Comparison of ENCODE assay signal across 15 cellular contexts in genomic region chr7:45239486-45239885, GRCh38.
DNase-seq lines count a peak whose midpoint lies in the region; ATAC-seq, FAIRE-seq and TF ChIP-seq lines count a peak whose summit lies in the region.
"Had no signal": no experiment of that assay in that cellular context is flagged by ENCODE, and none has a peak within 500 bp of the region (broad histone marks: within the 10 kb centered on the region; RNA-seq: fewer than 3 reads in every experiment).

No MANE protein-coding gene starts in this region.

- H3K79me2 ChIP-seq in K562 (ENCODE audit: control insufficient read depth, insufficient read depth, low read length) (no peaks in the 10 kb centered on the region), keratinocyte (ENCODE audit: control insufficient read depth, insufficient read depth, low read length) (no peaks in the 10 kb centered on the region)

- H3K36me3 ChIP-seq in K562 (ENCODE audit: control insufficient read depth, insufficient read depth, low read length) (no peaks in the 10 kb centered on the region), keratinocyte (ENCODE audit: control insufficient read depth in 2 of 2, extremely low read depth in 1 of 2, insufficient read depth in 2 of 2, low read length in 2 of 2) (no peaks in the 10 kb centered on the region)
- H3K36me3 ChIP-seq: cardiac muscle cell, esophagus squamous epithelium had no signal

- H3K4me3 ChIP-seq in AG04449 (ENCODE audit: low read depth, low read length) (no peak overlapping the region), K562 (no peak overlapping the region), keratinocyte (ENCODE audit: control insufficient read depth in 2 of 3, extremely low read depth in 1 of 3, insufficient read depth in 2 of 3, low read depth in 1 of 3, low read length in 3 of 3) (peak overlapping the region in 1 of 3 experiments; percentile 11)
- H3K4me3 ChIP-seq: cardiac muscle cell, esophagus squamous epithelium had no signal

- no peaks in the 10 kb centered on the region for H3K9me1 ChIP-seq in K562 (ENCODE audit: control insufficient read depth, insufficient read depth, low read length)
- no peaks in the 10 kb centered on the region for H3K9me1 ChIP-seq in keratinocyte (ENCODE audit: control insufficient read depth, extremely low read depth, insufficient read depth, low read length)

- intact Hi-C loops in K562 (cut with micrococcal nuclease) = no loop called here

- no peak for ATAC-seq in K562
- no peak for ATAC-seq in GM19324 (IDR thresholded peaks at IDR 0.05; ENCODE audit: low FRiP score, unreplicated experiment)
- no peak for ATAC-seq in GM18858 (IDR thresholded peaks at IDR 0.05; ENCODE audit: unreplicated experiment)
- no peak for ATAC-seq in HG03159 (IDR thresholded peaks at IDR 0.05; ENCODE audit: unreplicated experiment)

- TF ChIP-seq POLR2A in K562 (conservative IDR thresholded peaks at IDR 0.05) = no peak

- FAIRE-seq in K562 (lab: Jason Lieb, UNC) (no peak), keratinocyte (lab: Jason Lieb, UNC) (peak; percentile 92)
- FAIRE-seq: GM19239 had no signal

- H3K27me3 ChIP-seq in K562 (ENCODE audit: control insufficient read depth in 2 of 2, insufficient read depth in 2 of 2, low read length in 2 of 2) (peaks cover 9 to 39% of the 10 kb centered on the region in 2 experiments; a peak in 3 of 5 replicates), keratinocyte (ENCODE audit: control insufficient read depth, extremely low read depth, insufficient read depth, low read length) (no peaks in the 10 kb centered on the region)
- H3K27me3 ChIP-seq: cardiac muscle cell had no signal

- peak; percentile 41 for DNase-seq in AG04449 (ENCODE audit: low read depth, low spot score)
- DNase-seq in HCEC 1CT = peak; percentile 38
- no peak for DNase-seq in K562 (ENCODE audit: extremely low read depth in 1 of 4, low spot score in 3 of 4)
- peak; percentile 56 for DNase-seq in keratinocyte (ENCODE audit: low read depth, low spot score)
- DNase-seq in NAMALWA (ENCODE audit: low spot score) = no peak
- DNase-seq: activated CD4-positive, alpha-beta T cell treated with anti-CD3 and anti-CD28 coated beads for 1 hour; CD4-positive, CD25-positive, alpha-beta regulatory T cell; esophagus squamous epithelium; H7; stimulated activated CD4-positive, alpha-beta T cell treated with anti-CD3 and anti-CD28 coated beads, Interleukin-15, amount 100 ng/mL, for 24 hours had no signal

- TF ChIP-seq EP300 in K562 (IDR thresholded peaks at IDR 0.05; ENCODE audit: low read length) = no peak

- in situ Hi-C loops in K562 (cut with MboI) = no loop called here

- dilution Hi-C loops in keratinocyte (cut with MboI; ENCODE audit: extremely low pct_ligation_motif_present, low sequenced_read_pairs) = no loop called here

- H3K9me3 ChIP-seq in K562 (replicated peaks; ENCODE audit: control insufficient read depth, insufficient read depth, low read depth, low read length) (no peaks in the 10 kb centered on the region), keratinocyte (ENCODE audit: control insufficient read depth, low read depth, low read length) (no peaks in the 10 kb centered on the region)
- H3K9me3 ChIP-seq: esophagus squamous epithelium had no signal

- TF ChIP-seq RAD21 in K562 (CRISPR knock-in tag; conservative IDR thresholded peaks at IDR 0.05 in 1 of 2, IDR thresholded peaks at IDR 0.05 in 1 of 2) = no peak

- no peak overlapping the region for H3K27ac ChIP-seq in K562 (ENCODE audit: extremely low read depth, low read depth, low read length)
- H3K27ac ChIP-seq in keratinocyte (ENCODE audit: control insufficient read depth, insufficient read depth, low read length) = peak overlapping the region; percentile 51
- H3K27ac ChIP-seq: cardiac muscle cell had no signal

- H3K4me2 ChIP-seq in K562 (ENCODE audit: insufficient read depth, low read length) (no peak overlapping the region), keratinocyte (ENCODE audit: control insufficient read depth, extremely low read depth, insufficient read depth, low read depth, low read length) (peak overlapping the region; percentile 56)

- POLR2A ChIA-PET in AG04449 (lab: Yijun Ruan, JAX) (no interaction called here), K562 (lab: Yijun Ruan, JAX) (interaction anchor here (1.8 kb wide), 1 partner anchor 10 kb away, joined by 5 read pairs; no protein-coding TSS in a partner anchor)

- H3K4me1 ChIP-seq in K562 (replicated peaks in 1 of 2; ENCODE audit: control insufficient read depth in 2 of 2, insufficient read depth in 2 of 2, low read length in 2 of 2) (peaks cover 7 to 11% of the 10 kb centered on the region in 2 experiments; a peak in 3 of 5 replicates), keratinocyte (ENCODE audit: control insufficient read depth, extremely low read depth, insufficient read depth, low read length) (peaks cover 39% of the 10 kb centered on the region)

- WGBS in K562 (ENCODE audit: insufficient coverage, low coverage, missing lambda C conversion rate) = 18% methylated on average over 6 of the region's 6 CpGs

- peak overlapping the region; percentile 41; the same call in 1 of the 2 replicates for H2AFZ ChIP-seq in K562 (ENCODE audit: low read depth, low read length)
- H2AFZ ChIP-seq in keratinocyte (ENCODE audit: control insufficient read depth, low read length) = no peak overlapping the region

- CTCF ChIA-PET in AG04449 (lab: Yijun Ruan, JAX) (interaction anchor here (1.3 to 2.3 kb wide), 3 partner anchors 16 to 26 kb away, joined by 3 to 14 read pairs (median 7); no protein-coding TSS in a partner anchor), K562 (lab: Yijun Ruan, JAX; ENCODE audit: low intra/inter-chr PET ratio) (no interaction called here)

- peaks cover 7% of the 10 kb centered on the region; the same call in 1 of the 2 replicates for H4K20me1 ChIP-seq in K562 (replicated peaks; ENCODE audit: control insufficient read depth, insufficient read depth, low read length)
- no peaks in the 10 kb centered on the region for H4K20me1 ChIP-seq in keratinocyte (ENCODE audit: control insufficient read depth, extremely low read depth, insufficient read depth, low read length)

- TF ChIP-seq CTCF in AG04449 (IDR thresholded peaks at IDR 0.05; ENCODE audit: insufficient read depth, low read length, missing control alignments) (no peak), K562 (IDR thresholded peaks at IDR 0.05 in 2 of 3, conservative IDR thresholded peaks at IDR 0.05 in 1 of 3; ENCODE audit: insufficient read depth in 2 of 3, low read depth in 1 of 3, low read length in 3 of 3) (no peak), keratinocyte (optimal IDR thresholded peaks at IDR 0.05 in 1 of 3, IDR thresholded peaks at IDR 0.05 in 1 of 3, conservative IDR thresholded peaks at IDR 0.05 in 1 of 3; ENCODE audit: extremely low read depth in 1 of 3, insufficient read depth in 2 of 3, low read length in 3 of 3) (no peak)

- H3K9ac ChIP-seq in K562 (ENCODE audit: insufficient read depth in 1 of 2, low read depth in 2 of 2, low read length in 2 of 2) = no peak overlapping the region
- no peak overlapping the region for H3K9ac ChIP-seq in keratinocyte (ENCODE audit: control insufficient read depth, extremely low read depth, insufficient read depth, low read length)

- BruUV-seq in K562 (replicated peaks; lab: Mats Ljungman, UMichigan) = no TSS peak

TF ChIP-seq in K562, 482 proteins besides CTCF, POLR2A, EP300 and RAD21:
- TF ChIP-seq MYBL2 (IDR thresholded peaks at IDR 0.05; ENCODE audit: low read depth) = no peak
- TF ChIP-seq MYBL2 (CRISPR knock-in tag; IDR thresholded peaks at IDR 0.05; ENCODE audit: borderline replicate concordance) = no peak
- TF ChIP-seq ATF1 (CRISPR knock-in tag; IDR thresholded peaks at IDR 0.05) = no peak
- no peak for TF ChIP-seq ATF1 (tag; IDR thresholded peaks at IDR 0.05)
- no peak for TF ChIP-seq SUPT5H (IDR thresholded peaks at IDR 0.05)

Comparison
In these comparisons a context has a peak if more than half of its experiments do, and no peak if none do; other contexts are left out.
1. DNase-seq: peak in AG04449 (single experiment), HCEC 1CT (single experiment) and keratinocyte (single experiment); none in K562 (0 of 4) and NAMALWA (single experiment).